Comparison of ENCODE assay signal across 7 cellular contexts in genomic region chr16:85055503-85056210, GRCh38. TPM values are rescaled to one million over a fixed set of nuclear protein-coding genes. Genes with fewer than 3 reads are reported as not detected.
DNase-seq lines count a peak whose midpoint lies in the region; ATAC-seq lines count a peak whose summit lies in the region.

No MANE protein-coding gene starts in this region.

- peak overlapping the region in 1 of 2 experiments; percentile 71 for H3K4me3 ChIP-seq in mesenchymal stem cell (ENCODE audit: insufficient read depth in 1 of 2, low read depth in 1 of 2, low read length in 2 of 2)

- peak overlapping the region; percentile 3 to 20 for H2BK12ac ChIP-seq in mesenchymal stem cell (ENCODE audit: low read length in 2 of 2)

- no peaks in the 10 kb centered on the region for H3K27me3 ChIP-seq in mesenchymal stem cell (ENCODE audit: control insufficient read depth in 1 of 2, insufficient read depth in 1 of 2, low read length in 2 of 2)

- peaks cover 2% of the 10 kb centered on the region for H3K79me1 ChIP-seq in mesenchymal stem cell (replicated peaks; ENCODE audit: low read length, poor library complexity, severe bottlenecking)

- peak; percentile 80 for DNase-seq in central memory CD4-positive, alpha-beta T cell
- DNase-seq in mesenchymal stem cell (peak; percentile 91), COLO668 (lab: John Stamatoyannopoulos, UW; ENCODE audit: unreplicated experiment) (no peak)
- DNase-seq in stimulated activated CD8-positive, alpha-beta memory T cell treated with anti-CD3 and anti-CD28 coated beads, Interleukin-15, amount 100 ng/mL, for 4 hours (ENCODE audit: low read depth in 2 of 2), result peak; percentile 42 to 60

- WGBS in mesenchymal stem cell, result 29% methylated on average over 13 of the region's 14 CpGs

- H4K8ac ChIP-seq in mesenchymal stem cell (ENCODE audit: low read length), result peak overlapping the region; percentile 43

- H3K23ac ChIP-seq in mesenchymal stem cell (ENCODE audit: low read length in 2 of 2), result peak overlapping the region in 1 of 2 experiments; percentile 60

- peak overlapping the region; percentile 82 for H3K9ac ChIP-seq in mesenchymal stem cell (ENCODE audit: low read length)

- peak overlapping the region; percentile 78 for H2BK15ac ChIP-seq in mesenchymal stem cell (ENCODE audit: low read depth, poor library complexity, severe bottlenecking)

- peak overlapping the region; percentile 11 to 47 for H3K18ac ChIP-seq in mesenchymal stem cell (ENCODE audit: low read depth in 1 of 2, low read length in 2 of 2)

- peak overlapping the region in 1 of 2 experiments; percentile 5 for H3K14ac ChIP-seq in mesenchymal stem cell (ENCODE audit: low read length in 2 of 2)

- no peak overlapping the region for H2BK5ac ChIP-seq in mesenchymal stem cell (ENCODE audit: low read depth, low read length, poor library complexity, severe bottlenecking)

- no peaks in the 10 kb centered on the region for H3K9me3 ChIP-seq in mesenchymal stem cell (ENCODE audit: control insufficient read depth, low read length)

- no peak overlapping the region for H3K4me2 ChIP-seq in mesenchymal stem cell (ENCODE audit: low read length, poor library complexity, severe bottlenecking)

- no peak overlapping the region for H2AK5ac ChIP-seq in mesenchymal stem cell (ENCODE audit: low read length, severe bottlenecking)

- peak overlapping the region; percentile 79 for H4K91ac ChIP-seq in mesenchymal stem cell (ENCODE audit: low read length)

- peak overlapping the region in 1 of 2 experiments; percentile 1 for H3K4ac ChIP-seq in mesenchymal stem cell (ENCODE audit: low read depth in 1 of 2, low read length in 2 of 2)

- peak; percentile 88 for ATAC-seq in GM19395 (IDR thresholded peaks at IDR 0.05; ENCODE audit: unreplicated experiment)
- ATAC-seq in HG03565 (IDR thresholded peaks at IDR 0.05; ENCODE audit: unreplicated experiment), result peak; percentile 76
- peak; percentile 89 to 92 for ATAC-seq in activated CD4-positive, CD25-positive, alpha-beta regulatory T cell treated with anti-CD3 and anti-CD28 coated beads, Interleukin-2, amount 50 U/mL, for 24 hours

- peak overlapping the region; percentile 13 for H3K27ac ChIP-seq in mesenchymal stem cell (ENCODE audit: low read length, poor library complexity, severe bottlenecking)

- H3K4me1 ChIP-seq in mesenchymal stem cell (ENCODE audit: control insufficient read depth, insufficient read depth, low read depth, low read length), result peaks cover 9% of the 10 kb centered on the region

- H2AFZ ChIP-seq in mesenchymal stem cell (ENCODE audit: low read depth, low read length), result no peak overlapping the region

- peaks cover 0 to 3% of the 10 kb centered on the region in 2 experiments for H3K36me3 ChIP-seq in mesenchymal stem cell (ENCODE audit: control insufficient read depth in 1 of 2, insufficient read depth in 2 of 2, low read depth in 1 of 2, low read length in 2 of 2)

- H2BK120ac ChIP-seq in mesenchymal stem cell (ENCODE audit: low read depth, low read length), result peak overlapping the region; percentile 45

RNA-seq across cellular contexts. Expression of gene KIAA0513, which starts 28.1 kb away (rescaled TPM):
- 8.5 TPM for polyA plus RNA-seq in mesenchymal stem cell (2013, experiment 1 of 2)
- 8.0 TPM for polyA plus RNA-seq in mesenchymal stem cell (2013, experiment 2 of 2)

RNA-seq across cellular contexts. Expression of gene ZDHHC7, which starts 44.3 kb away (rescaled TPM):
- polyA plus RNA-seq in mesenchymal stem cell (2013, experiment 1 of 2), result 64.9 TPM
- polyA plus RNA-seq in mesenchymal stem cell (2013, experiment 2 of 2), result 65.2 TPM

RNA-seq across cellular contexts. Expression of gene CIBAR2, which starts 56.6 kb away (rescaled TPM):
- 0.03 TPM for polyA plus RNA-seq in mesenchymal stem cell (2013, experiment 1 of 2)
- polyA plus RNA-seq in mesenchymal stem cell (2013, experiment 2 of 2), result 0.07 TPM
